1 cellular context compared by ENCODE assay signal in genomic region chr17:59488805-59489204, GRCh38.
A peak's percentile ranks its signal among the peaks of the same experiment; 100 is the strongest.
TF ChIP-seq lines count a peak whose summit lies in the region.

No MANE protein-coding gene starts in this region.

TF ChIP-seq in K562, 482 proteins besides CTCF, POLR2A, EP300 and RAD21 (continued from another document):
- TF ChIP-seq PKNOX1 (IDR thresholded peaks at IDR 0.05): peak; percentile 27; the same call in 1 of the 2 replicates
